In the genomic region with DNA sequence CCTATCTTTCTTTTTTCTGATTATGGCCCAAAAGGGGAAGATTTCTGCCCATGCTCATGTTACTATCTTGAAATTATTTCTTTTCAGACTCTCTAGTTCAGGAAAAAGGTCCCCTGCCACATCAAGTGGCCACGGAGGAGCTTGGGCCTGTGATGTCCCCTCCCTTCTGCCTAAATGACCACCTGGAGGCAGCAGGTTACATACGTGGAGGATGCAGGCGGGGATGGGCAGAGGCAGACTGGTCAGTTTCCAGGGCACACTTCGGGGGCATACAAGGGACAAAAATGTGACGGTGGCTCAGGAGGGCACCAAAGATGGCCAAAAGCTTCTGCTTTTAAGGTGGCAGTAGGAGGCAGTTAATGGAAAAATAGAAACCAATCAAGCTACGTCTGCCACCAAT, we compare ENCODE assay signal across 28 cellular contexts. TPM values are rescaled to one million over a fixed set of nuclear protein-coding genes. Genes with fewer than 3 reads are reported as not detected.
"Had no signal": no experiment of that assay in that cellular context is flagged by ENCODE, and none has a peak within 500 bp of the region (broad histone marks: within the 10 kb centered on the region; RNA-seq: fewer than 3 reads in every experiment).

No MANE protein-coding gene starts in this region.

- H3K4me3 ChIP-seq: hepatocyte, left ventricle myocardium inferior, lung, ovary, prostate gland, sigmoid colon, tibial nerve, uterus had no signal

- H3K27ac ChIP-seq: hepatocyte, left ventricle myocardium inferior, ovary, prostate gland, sigmoid colon, tibial nerve, uterus had no signal

- H3K27me3 ChIP-seq: hepatocyte, ovary, tibial nerve, uterus had no signal

- DNase-seq: islet precursor cell; left ventricle myocardium inferior; mesendoderm; naive B cell; ovary; retina; right cardiac atrium; sigmoid colon; small intestine; stimulated activated CD4-positive, alpha-beta T cell treated with anti-CD3 and anti-CD28 coated beads, Interleukin-1b, Interleukin-23, amount 100 ng/mL, for 48 hours; stimulated activated CD4-positive, alpha-beta T cell treated with anti-CD3 and anti-CD28 coated beads, Interleukin-2, amount 100 ng/mL, for 48 hours; stimulated activated CD4-positive, alpha-beta T cell treated with anti-CD3 and anti-CD28 coated beads, Interleukin-4, amount 100 ng/mL, for 4 hours; stimulated activated CD8-positive, alpha-beta memory T cell treated with anti-CD3 and anti-CD28 coated beads, Interleukin-4, amount 100 ng/mL, for 48 hours; stimulated activated naive CD4-positive, alpha-beta T cell treated with Interleukin-2 at 50 U/mL for 16 hours; stimulated activated naive CD8-positive, alpha-beta T cell treated with anti-CD3 and anti-CD28 coated beads, Interleukin-15, amount 100 ng/mL, for 72 hours; substantia nigra; uterus had no signal

- H3K36me3 ChIP-seq: left ventricle myocardium inferior, ovary, prostate gland, sigmoid colon, tibial nerve, uterus had no signal

- H3K4me1 ChIP-seq: left ventricle myocardium inferior, prostate gland, sigmoid colon, tibial nerve, uterus had no signal

- ATAC-seq: natural killer cell treated with Interleukin-12 subunit alpha and Interleukin-12 subunit beta and Interleukin-15 and Interleukin-18, amount 100 ng/mL, for 72 hours; right cardiac atrium; stimulated activated memory B cell treated with anti-CD40 and anti-IgM and Interleukin-4, amounts not matched to agents 10 μg/mL and 1 μg/mL and 100 μg/mL, for 72 hours; stimulated activated naive CD8-positive, alpha-beta T cell treated with anti-CD3 and anti-CD28 coated beads, Interleukin-15, amount 100 ng/mL, for 72 hours had no signal

- H3K9me3 ChIP-seq: left ventricle myocardium inferior, ovary, prostate gland, sigmoid colon, tibial nerve, uterus had no signal

RNA-seq across cellular contexts. Expression of a gene that starts 34.3 kb away (rescaled TPM):
- total RNA-seq: kidney epithelial cell; left ventricle myocardium inferior; mesothelial cell of epicardium; mononuclear cell; natural killer cell treated with Interleukin-12 subunit alpha and Interleukin-12 subunit beta and Interleukin-15 and Interleukin-18, amount 100 ng/mL, for 72 hours; omental fat pad; right cardiac atrium; sigmoid colon; tibial nerve; ureter; uterus had no signal
